In the genomic region with DNA sequence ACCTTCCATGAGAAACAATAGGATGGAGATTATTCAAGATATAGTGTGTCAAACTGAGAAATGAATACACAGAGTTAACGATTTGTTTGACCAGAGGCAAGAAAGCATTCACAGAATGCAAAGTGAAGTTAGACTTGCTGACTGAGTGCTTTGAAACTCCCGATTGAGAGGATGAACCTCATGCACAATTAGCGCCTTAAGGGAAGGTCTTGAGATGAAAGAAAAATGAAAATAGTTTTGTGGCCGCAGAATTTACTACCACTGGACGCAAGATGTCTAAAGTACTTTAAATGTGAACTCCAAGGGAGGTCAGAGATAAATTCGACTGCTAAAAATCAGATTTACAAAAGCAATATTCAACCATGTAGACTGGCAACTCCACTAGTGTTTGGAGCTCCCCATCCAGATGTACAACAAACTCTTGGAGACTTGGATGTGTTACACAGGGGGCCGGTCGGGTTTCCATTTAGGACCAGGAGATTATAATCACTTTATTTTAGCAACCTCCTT, we compare ENCODE assay signal across 1 cellular context.
TF ChIP-seq lines count a peak whose summit lies in the region.

No MANE protein-coding gene starts in this region.

TF ChIP-seq in HCT116, 20 proteins besides CTCF, POLR2A, EP300 and RAD21 (continued from another document):
- TF ChIP-seq, protein P1, sequence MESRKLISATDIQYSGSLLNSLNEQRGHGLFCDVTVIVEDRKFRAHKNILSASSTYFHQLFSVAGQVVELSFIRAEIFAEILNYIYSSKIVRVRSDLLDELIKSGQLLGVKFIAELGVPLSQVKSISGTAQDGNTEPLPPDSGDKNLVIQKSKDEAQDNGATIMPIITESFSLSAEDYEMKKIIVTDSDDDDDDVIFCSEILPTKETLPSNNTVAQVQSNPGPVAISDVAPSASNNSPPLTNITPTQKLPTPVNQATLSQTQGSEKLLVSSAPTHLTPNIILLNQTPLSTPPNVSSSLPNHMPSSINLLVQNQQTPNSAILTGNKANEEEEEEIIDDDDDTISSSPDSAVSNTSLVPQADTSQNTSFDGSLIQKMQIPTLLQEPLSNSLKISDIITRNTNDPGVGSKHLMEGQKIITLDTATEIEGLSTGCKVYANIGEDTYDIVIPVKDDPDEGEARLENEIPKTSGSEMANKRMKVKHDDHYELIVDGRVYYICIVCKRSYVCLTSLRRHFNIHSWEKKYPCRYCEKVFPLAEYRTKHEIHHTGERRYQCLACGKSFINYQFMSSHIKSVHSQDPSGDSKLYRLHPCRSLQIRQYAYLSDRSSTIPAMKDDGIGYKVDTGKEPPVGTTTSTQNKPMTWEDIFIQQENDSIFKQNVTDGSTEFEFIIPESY (IDR thresholded peaks at IDR 0.05; ENCODE audit: extremely low read depth, insufficient replicate concordance, low read length): no peak
- TF ChIP-seq FOSL1 (IDR thresholded peaks at IDR 0.05; ENCODE audit: low read depth): no peak
- no peak for TF ChIP-seq SP1 (IDR thresholded peaks at IDR 0.05; ENCODE audit: low read depth)
- TF ChIP-seq MAX (IDR thresholded peaks at IDR 0.05): no peak
